ENCODE assay signal across 8 cellular contexts in the genomic region with DNA sequence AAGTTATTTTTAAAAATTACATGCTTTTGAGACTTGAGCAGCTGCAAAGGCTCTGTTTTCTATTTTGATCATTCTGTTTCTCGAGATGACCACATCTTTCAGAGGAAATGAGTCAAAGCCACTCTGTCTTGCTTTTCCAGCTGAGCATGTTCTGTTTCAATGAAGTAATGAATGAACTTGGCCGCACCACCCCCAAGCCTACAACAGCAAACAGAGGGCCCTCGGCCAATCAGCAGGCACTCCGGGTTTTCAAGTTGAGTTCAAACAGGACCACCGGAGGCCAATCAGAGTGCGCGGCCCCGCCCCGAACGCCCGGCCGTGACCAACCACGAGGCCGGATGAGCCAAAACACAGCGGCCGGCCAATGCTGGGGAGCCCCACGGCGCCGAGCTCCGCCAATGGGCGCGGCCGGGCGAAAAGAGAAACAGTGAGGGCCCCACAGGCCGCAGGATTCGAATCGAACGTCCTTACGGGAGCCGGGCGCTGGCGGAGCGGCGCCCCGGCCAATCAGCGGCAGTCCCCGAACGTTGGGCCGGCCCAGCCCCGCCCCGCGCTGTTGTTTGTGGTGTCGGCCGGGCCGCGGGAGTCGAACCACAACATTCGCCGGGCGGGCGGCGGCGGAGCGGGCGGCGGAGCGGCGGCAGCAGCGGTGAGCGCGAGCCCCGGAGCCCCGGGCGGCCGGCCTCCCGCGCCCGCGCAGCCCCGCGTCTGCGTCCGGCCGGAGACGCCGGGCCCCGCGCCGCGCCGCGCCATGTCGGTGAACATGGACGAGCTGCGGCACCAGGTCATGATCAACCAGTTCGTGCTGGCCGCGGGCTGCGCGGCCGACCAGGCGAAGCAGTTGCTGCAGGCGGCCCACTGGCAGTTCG.
DNase-seq lines count a peak whose midpoint lies in the region; ATAC-seq, FAIRE-seq and TF ChIP-seq lines count a peak whose summit lies in the region.

A gene (plus strand): TSS at position 594 of the 869 bp plus-strand sequence. CDS start 158 bp downstream, at position 752.

- peak; percentile 62 for FAIRE-seq in islet of Langerhans (lab: Jason Lieb, UNC)

- TF ChIP-seq CTCF in AG09319 (IDR thresholded peaks at IDR 0.05; ENCODE audit: low read depth, low read length), result no peak

- peak; percentile 99 for DNase-seq in AG09319 (ENCODE audit: extremely low read depth, low read depth)
- peak; percentile 98 for DNase-seq in NCI-H446 treated with DMSO at 0.1 percent for 48 hours (lab: John Stamatoyannopoulos, UW)
- peak; percentile 99 for DNase-seq in cerebellar cortex (ENCODE audit: low spot score)
- peak; percentile 98 for DNase-seq in stimulated activated CD4-positive, alpha-beta T cell treated with anti-CD3 and anti-CD28 coated beads, Interleukin-12 subunit alpha, Interleukin-12 subunit beta, amount 100 ng/mL, for 4 hours

- ATAC-seq in GM19035 (IDR thresholded peaks at IDR 0.05; ENCODE audit: unreplicated experiment) (peak; percentile 82), HG03354 (IDR thresholded peaks at IDR 0.05; ENCODE audit: poor library complexity, severe bottlenecking, unreplicated experiment) (peak; percentile 74)
- ATAC-seq in activated CD4-positive, CD25-positive, alpha-beta regulatory T cell treated with anti-CD3 and anti-CD28 coated beads, Interleukin-2, amount 50 U/mL, for 24 hours, result peak; percentile 84 to 86

Comparison
In these comparisons a context has a peak if more than half of its experiments do, and no peak if none do; other contexts are left out.
1. Peak in every context shown above with its lines: DNase-seq and ATAC-seq.